In genomic region chr6:143678980-143679379, GRCh38 we compare ENCODE assay signal across 8 cellular contexts. TPM values are rescaled to one million over a fixed set of nuclear protein-coding genes. Genes with fewer than 3 reads are reported as not detected.
DNase-seq lines count a peak whose midpoint lies in the region; ATAC-seq and TF ChIP-seq lines count a peak whose summit lies in the region.

No MANE protein-coding gene starts in this region.

- no peaks in the 10 kb centered on the region for H3K27me3 ChIP-seq in CD4-positive, CD25-positive, alpha-beta regulatory T cell (ENCODE audit: control insufficient read depth, insufficient read depth, low read length)
- H3K27me3 ChIP-seq in PC-3 (ENCODE audit: low read length) = no peaks in the 10 kb centered on the region

- no peak for ATAC-seq in CD4-positive, CD25-positive, alpha-beta regulatory T cell (ENCODE audit: low read depth in 2 of 2)
- ATAC-seq in PC-3 (peak; percentile 41; the same call in 1 of the 2 replicates), GM19452 (IDR thresholded peaks at IDR 0.05; ENCODE audit: unreplicated experiment) (no peak)
- peak; percentile 23 for ATAC-seq in effector memory CD8-positive, alpha-beta T cell (replicated peaks)

- TSS peak; percentile 49 for BruUV-seq in PC-3 (replicated peaks; lab: Mats Ljungman, UMichigan)

- no peaks in the 10 kb centered on the region for H4K20me1 ChIP-seq in PC-3 (ENCODE audit: low read length)

- peak overlapping the region; percentile 61; the same call in 1 of the 2 replicates for H2AFZ ChIP-seq in PC-3 (ENCODE audit: low read length)

- peaks cover 57% of the 10 kb centered on the region for H3K79me2 ChIP-seq in PC-3 (ENCODE audit: low read length)

- no peak overlapping the region for H3K27ac ChIP-seq in CD4-positive, CD25-positive, alpha-beta regulatory T cell (ENCODE audit: insufficient read depth, low read length, poor library complexity, severe bottlenecking)
- H3K27ac ChIP-seq in PC-3 (ENCODE audit: low read length) = no peak overlapping the region

- H3K36me3 ChIP-seq in CD4-positive, CD25-positive, alpha-beta regulatory T cell (ENCODE audit: control insufficient read depth, insufficient read depth, low read length) = no peaks in the 10 kb centered on the region
- H3K36me3 ChIP-seq in PC-3 (ENCODE audit: low read depth, low read length) = peaks cover 6% of the 10 kb centered on the region; the same call in 1 of the 2 replicates

- peaks cover 3 to 4% of the 10 kb centered on the region in 2 experiments for H3K9me3 ChIP-seq in CD4-positive, CD25-positive, alpha-beta regulatory T cell (ENCODE audit: control insufficient read depth in 2 of 2, low read length in 2 of 2)
- H3K9me3 ChIP-seq in PC-3 (ENCODE audit: low read length) = no peaks in the 10 kb centered on the region

- H3K9ac ChIP-seq in PC-3 (ENCODE audit: low read length) = peak overlapping the region; percentile 79

- peaks cover 17% of the 10 kb centered on the region for H3K4me1 ChIP-seq in CD4-positive, CD25-positive, alpha-beta regulatory T cell (ENCODE audit: control insufficient read depth, insufficient read depth, low read length, poor library complexity, severe bottlenecking)
- H3K4me1 ChIP-seq in PC-3 (ENCODE audit: insufficient read depth, low read length) = peaks cover 53% of the 10 kb centered on the region

- TF ChIP-seq CTCF in PC-3 (conservative IDR thresholded peaks at IDR 0.05; ENCODE audit: low read depth, low read length) (no peak), nephron (IDR thresholded peaks at IDR 0.05; ENCODE audit: unreplicated experiment in 3 of 3) (no peak)

- H3K36me3 Mint-ChIP-seq in CD4-positive, CD25-positive, alpha-beta regulatory T cell = peaks cover 9% of the 10 kb centered on the region
- H3K36me3 Mint-ChIP-seq in effector memory CD8-positive, alpha-beta T cell (ENCODE audit: insufficient read depth) = peaks cover 3% of the 10 kb centered on the region
- H3K36me3 Mint-ChIP-seq in nephron (ENCODE audit: low read depth) = peaks cover 21% of the 10 kb centered on the region

- H3K27me3 Mint-ChIP-seq in CD4-positive, CD25-positive, alpha-beta regulatory T cell = peaks cover 16% of the 10 kb centered on the region
- no peaks in the 10 kb centered on the region for H3K27me3 Mint-ChIP-seq in effector memory CD8-positive, alpha-beta T cell
- no peaks in the 10 kb centered on the region for H3K27me3 Mint-ChIP-seq in nephron (ENCODE audit: low read depth)

- H3K4me3 ChIP-seq in CD4-positive, CD25-positive, alpha-beta regulatory T cell (ENCODE audit: low read depth, low read length) = peak overlapping the region; percentile 79
- H3K4me3 ChIP-seq in PC-3 (ENCODE audit: low read length) = peak overlapping the region; percentile 93

- intact Hi-C loops in PC-3 (cut with micrococcal nuclease) = loop anchor here (10.0 kb wide), 2 partner anchors 166 to 326 kb away; partner anchors contain the start of genes LTV1 and PLAGL1
- intact Hi-C loops in head of caudate nucleus (cut with DNase I) = no loop called here

- DNase-seq in CD4-positive, CD25-positive, alpha-beta regulatory T cell = peak in 1 of 3 donors; percentile 24
- peak; percentile 47 for DNase-seq in PC-3
- no peak for DNase-seq in effector memory CD8-positive, alpha-beta T cell
- DNase-seq in medulla oblongata (ENCODE audit: extremely low spot score) = no peak
- DNase-seq in GM19238 (ENCODE audit: insufficient read length, low spot score) = no peak
- no peak for DNase-seq in head of caudate nucleus

- H3F3A ChIP-seq in PC-3 (ENCODE audit: low read length, unreplicated experiment) = peaks cover 6% of the 10 kb centered on the region

- H3K9me2 ChIP-seq in PC-3 (replicated peaks; ENCODE audit: low read length) = no peaks in the 10 kb centered on the region

- H3K27ac Mint-ChIP-seq in CD4-positive, CD25-positive, alpha-beta regulatory T cell = peak overlapping the region in 2 of 3 donors; percentile 75 to 82
- H3K27ac Mint-ChIP-seq in effector memory CD8-positive, alpha-beta T cell = peak overlapping the region in 1 of 2 donors; percentile 71
- peak overlapping the region; percentile 81 to 99 (median 96) for H3K27ac Mint-ChIP-seq in nephron

- CTCF ChIA-PET in PC-3 (lab: Charles Lee) = no interaction called here

- peak overlapping the region; percentile 78 to 90 (median 86) for H3K4me3 Mint-ChIP-seq in CD4-positive, CD25-positive, alpha-beta regulatory T cell
- peak overlapping the region; percentile 40 to 61 for H3K4me3 Mint-ChIP-seq in effector memory CD8-positive, alpha-beta T cell
- H3K4me3 Mint-ChIP-seq in nephron = peak overlapping the region; percentile 91 to 97 (median 95)

- H3K4me1 Mint-ChIP-seq in CD4-positive, CD25-positive, alpha-beta regulatory T cell = peaks cover 27 to 63% (median 48%) of the 10 kb centered on the region in 4 donors
- H3K4me1 Mint-ChIP-seq in effector memory CD8-positive, alpha-beta T cell (ENCODE audit: low read depth in 2 of 2) = peaks cover 20 to 64% of the 10 kb centered on the region in 2 donors
- peaks cover 52% of the 10 kb centered on the region for H3K4me1 Mint-ChIP-seq in nephron

- POLR2A ChIA-PET in PC-3 (lab: Charles Lee; ENCODE audit: unreplicated experiment) = no interaction called here

- H3K4me2 ChIP-seq in PC-3 (ENCODE audit: low read length) = peak overlapping the region; percentile 84

- H3K9me3 Mint-ChIP-seq in CD4-positive, CD25-positive, alpha-beta regulatory T cell = peaks cover 0 to 11% (median 0%) of the 10 kb centered on the region in 7 donors
- H3K9me3 Mint-ChIP-seq in effector memory CD8-positive, alpha-beta T cell = no peaks in the 10 kb centered on the region
- H3K9me3 Mint-ChIP-seq in nephron = peaks cover 11% of the 10 kb centered on the region

RNA-seq across cellular contexts. Expression of gene PHACTR2, which starts 1.2 kb away (rescaled TPM):
- 70.2 TPM for total RNA-seq in CD4-positive, CD25-positive, alpha-beta regulatory T cell
- polyA plus RNA-seq in CD4-positive, CD25-positive, alpha-beta regulatory T cell = 10 to 100 TPM; 16.1 to 31.9 (median 23.7) TPM
- total RNA-seq in PC-3 (2014; rRNA removed) = 19.4 and 25.1 TPM in 2 replicates

Comparison
In these comparisons a context has a peak if more than half of its experiments do, and no peak if none do; other contexts are left out.
1. ATAC-seq: peak in PC-3 (single experiment) and effector memory CD8-positive, alpha-beta T cell (single experiment); none in CD4-positive, CD25-positive, alpha-beta regulatory T cell (0 of 2) and GM19452 (single experiment).
2. Peak in every context shown above with its lines, with median percentiles within 50 percentile points of each other: H3K4me3 Mint-ChIP-seq.